ENCODE assay signal across 33 cellular contexts in genomic region chr21:18294100-18294499, GRCh38. TPM values are rescaled to one million over a fixed set of nuclear protein-coding genes. Genes with fewer than 3 reads are reported as not detected.
"Had no signal": no experiment of that assay in that cellular context is flagged by ENCODE, and none has a peak within 500 bp of the region (broad histone marks: within the 10 kb centered on the region; RNA-seq: fewer than 3 reads in every experiment).

No MANE protein-coding gene starts in this region.

- H3K27ac ChIP-seq: adrenal gland, body of pancreas, brain microvascular endothelial cell, breast epithelium, VCaP had no signal

- H3K9me3 ChIP-seq: adrenal gland, body of pancreas, breast epithelium had no signal

- H3K36me3 ChIP-seq: adrenal gland, brain microvascular endothelial cell, breast epithelium had no signal

- H3K4me1 ChIP-seq: adrenal gland, body of pancreas, breast epithelium had no signal

- H3K27me3 ChIP-seq: body of pancreas, brain microvascular endothelial cell, breast epithelium had no signal

- DNase-seq: activated B cell treated with CpG ODN at 0.5 μM for 24 hours; activated CD4-positive, alpha-beta memory T cell treated with anti-CD3 and anti-CD28 coated beads for 36 hours; activated CD4-positive, alpha-beta T cell treated with anti-CD3 and anti-CD28 coated beads for 4 hours; activated CD4-positive, alpha-beta T cell treated with anti-CD3 and anti-CD28 coated beads, Interleukin-2, amount 10 ng/mL, durations not matched to agents 24 days and 14 days; activated CD4-positive, alpha-beta T cell treated with anti-CD3 and anti-CD28 coated beads, Interleukin-2, amount 50 U/mL, for 1 hour; activated CD4-positive, alpha-beta T cell treated with anti-CD3 and anti-CD28 coated beads, Interleukin-2, amount 50 U/mL, for 4 hours; activated CD4-positive, CD25-positive, alpha-beta regulatory T cell treated with anti-CD3 and anti-CD28 coated beads, Interleukin-2, amount 50 U/mL, for 72 hours; activated CD8-positive, alpha-beta memory T cell treated with anti-CD3 and anti-CD28 coated beads, Interleukin-2, amount 50 U/mL, for 4 hours; activated CD8-positive, alpha-beta T cell treated with anti-CD3 and anti-CD28 coated beads for 36 hours; activated effector memory CD4-positive, alpha-beta T cell treated with anti-CD3 and anti-CD28 coated beads, Interleukin-2, amount 50 U/mL, for 16 hours; activated gamma-delta T cell treated with Interleukin-2 at 50 U/mL for 16 hours; activated naive CD4-positive, alpha-beta T cell; activated naive CD4-positive, alpha-beta T cell treated with anti-CD3 and anti-CD28 coated beads for 36 hours; activated naive CD4-positive, alpha-beta T cell treated with anti-CD3 and anti-CD28 coated beads, Interleukin-2, amount 50 U/mL, for 16 hours; activated naive CD8-positive, alpha-beta T cell treated with anti-CD3 and anti-CD28 coated beads for 36 hours; activated T-cell treated with anti-CD3 and anti-CD28 coated beads for 4 hours; activated T-cell treated with anti-CD3 and anti-CD28 coated beads, Interleukin-2, amount 50 U/mL, for 1 hour; activated T-cell treated with anti-CD3 and anti-CD28 coated beads, Interleukin-2, amount 50 U/mL, for 4 hours; activated T-cell treated with anti-CD3 and anti-CD28 coated beads, Interleukin-2, amount 50 U/mL, for 72 hours; adrenal gland; amniotic stem cell; aorta; body of pancreas; brain microvascular endothelial cell; central memory CD4-positive, alpha-beta T cell; T-helper 1 cell; T-helper 2 cell; T-helper 9 cell had no signal

- H3K4me3 ChIP-seq: adrenal gland, body of pancreas, breast epithelium had no signal

- ATAC-seq: activated CD8-positive, alpha-beta T cell treated with anti-CD3 and anti-CD28 coated beads for 36 hours; activated naive CD4-positive, alpha-beta T cell treated with anti-CD3 and anti-CD28 coated beads, Interleukin-2, amount 50 U/mL, for 72 hours; activated T-cell treated with anti-CD3 and anti-CD28 coated beads, Interleukin-2, amount 50 U/mL, for 4 hours; activated T-cell treated with anti-CD3 and anti-CD28 coated beads, Interleukin-2, amount 50 U/mL, for 72 hours; activated T-helper 17 cell treated with anti-CD3 and anti-CD28 coated beads, Interleukin-2, amount 50 U/mL, for 72 hours; body of pancreas had no signal

RNA-seq across cellular contexts. Expression of gene CHODL, which starts 49.5 kb away (rescaled TPM):
- total RNA-seq: activated CD4-positive, alpha-beta memory T cell treated with anti-CD3 and anti-CD28 coated beads for 36 hours; activated CD4-positive, alpha-beta T cell treated with anti-CD3 and anti-CD28 coated beads, Interleukin-2, amount 10 ng/mL, durations not matched to agents 24 days and 14 days; activated CD8-positive, alpha-beta T cell treated with anti-CD3 and anti-CD28 coated beads for 36 hours; activated naive CD4-positive, alpha-beta T cell treated with anti-CD3 and anti-CD28 coated beads for 36 hours; activated naive CD4-positive, alpha-beta T cell treated with anti-CD3 and anti-CD28 coated beads, Interleukin-2, amount 50 U/mL, for 72 hours; activated T-cell treated with anti-CD3 and anti-CD28 coated beads, Interleukin-2, amount 50 U/mL, for 4 hours; activated T-helper 1 cell treated with anti-CD3 and anti-CD28 coated beads, Interleukin-12 subunit alpha, Interleukin-12 subunit beta, Interleukin-2, Interleukin-4 antibody, amounts not matched to agents 30 ng/mL and 10 ng/mL and 1 ng/mL, durations not matched to agents 14 hours and 24 hours and 36 hours had no signal
